In genomic region chr16:5193877-5194276, GRCh38 we compare ENCODE assay signal across 21 cellular contexts.
DNase-seq lines count a peak whose midpoint lies in the region; ATAC-seq lines count a peak whose summit lies in the region.
"Had no signal": no experiment of that assay in that cellular context is flagged by ENCODE, and none has a peak within 500 bp of the region (broad histone marks: within the 10 kb centered on the region; RNA-seq: fewer than 3 reads in every experiment).

No MANE protein-coding gene starts in this region.

- ATAC-seq in left colon = peak; percentile 66
- ATAC-seq in GM18867 (IDR thresholded peaks at IDR 0.05; ENCODE audit: unreplicated experiment) = no peak
- ATAC-seq: GM12878 had no signal

- peak; percentile 21 for DNase-seq in RPMI8226
- no peak for DNase-seq in left colon
- DNase-seq in posterior vena cava (ENCODE audit: low spot score) = peak; percentile 43
- DNase-seq in NCI-H1694 treated with DMSO at 0.1 percent for 48 hours (lab: John Stamatoyannopoulos, UW) = no peak
- DNase-seq in stimulated activated naive CD4-positive, alpha-beta T cell (lab: John Stamatoyannopoulos, UW) = no peak
- DNase-seq: 8988T; ACHN; BE2C; C1 segment of cervical spinal cord; CD4-positive, alpha-beta memory T cell; CD4-positive, CD25-positive, alpha-beta regulatory T cell; CD8-positive, alpha-beta memory T cell; COR-L47; DMS 273 treated with DMSO at 0.1 percent for 48 hours; DMS153; DMS53; DND-41; EL; GDM1 had no signal

- intact Hi-C loops in left colon (cut with DNase I, micrococcal nuclease) (no loop called here), posterior vena cava (cut with DNase I) (no loop called here)

Comparison
In these comparisons a context has a peak if more than half of its experiments do, and no peak if none do; other contexts are left out.
1. DNase-seq: peak in RPMI8226 (single experiment) and posterior vena cava (single experiment); none in left colon (0 of 2), NCI-H1694 treated with DMSO at 0.1 percent for 48 hours (single experiment) and stimulated activated naive CD4-positive, alpha-beta T cell (0 of 6).